Comparison of ENCODE assay signal across 18 cellular contexts in genomic region chr17:81086789-81087551, GRCh38. TPM values are rescaled to one million over a fixed set of nuclear protein-coding genes. Genes with fewer than 3 reads are reported as not detected.
DNase-seq lines count a peak whose midpoint lies in the region; ATAC-seq, FAIRE-seq and TF ChIP-seq lines count a peak whose summit lies in the region.
"Had no signal": no experiment of that assay in that cellular context is flagged by ENCODE, and none has a peak within 500 bp of the region (broad histone marks: within the 10 kb centered on the region; RNA-seq: fewer than 3 reads in every experiment).

No MANE protein-coding gene starts in this region.

- POLR2A ChIA-PET in PC-3 (lab: Charles Lee; ENCODE audit: unreplicated experiment) = no interaction called here
- POLR2A ChIA-PET in CD4-positive, alpha-beta T cell (lab: Charles Lee) = no interaction called here

- H3K27ac ChIP-seq in PC-3 (ENCODE audit: low read length) (no peak overlapping the region), dorsolateral prefrontal cortex (peak overlapping the region in 48 of 59 donors; percentile 7 to 86 (median 60)), neuronal stem cell (replicated peaks; ENCODE audit: low read length) (no peak overlapping the region), kidney (ENCODE audit: low read depth in 2 of 2, low read length in 2 of 2) (no peak overlapping the region)
- H3K27ac ChIP-seq in CD4-positive, alpha-beta T cell (ENCODE audit: low read depth, low read length) = no peak overlapping the region
- H3K27ac ChIP-seq: neutrophil, testis had no signal

- H2BK12ac ChIP-seq in neuronal stem cell (ENCODE audit: low read length) = peak overlapping the region; percentile 73

- peak overlapping the region; percentile 77 for H3K23ac ChIP-seq in neuronal stem cell (ENCODE audit: low read depth, low read length, poor library complexity)

- no peaks in the 10 kb centered on the region for H3K9me3 ChIP-seq in PC-3 (ENCODE audit: low read length)
- no peaks in the 10 kb centered on the region for H3K9me3 ChIP-seq in neuronal stem cell (replicated peaks in 1 of 2; ENCODE audit: control insufficient read depth in 2 of 2, insufficient read depth in 1 of 2, low read depth in 1 of 2, low read length in 2 of 2)
- H3K9me3 ChIP-seq in CD4-positive, alpha-beta T cell (ENCODE audit: control insufficient read depth, low read length) = no peaks in the 10 kb centered on the region
- H3K9me3 ChIP-seq in kidney (ENCODE audit: control insufficient read depth in 1 of 2, low read length in 2 of 2) = no peaks in the 10 kb centered on the region
- H3K9me3 ChIP-seq: neutrophil, testis had no signal

- no peak overlapping the region for H2BK15ac ChIP-seq in neuronal stem cell (ENCODE audit: low read length)

- peak overlapping the region; percentile 9 for H3K18ac ChIP-seq in neuronal stem cell (ENCODE audit: low read length)

- intact Hi-C loops in PC-3 (cut with micrococcal nuclease) = no loop called here
- intact Hi-C loops in dorsolateral prefrontal cortex (cut with DNase I) = no loop called here
- intact Hi-C loops in CD4-positive, alpha-beta T cell (cut with DNase I, micrococcal nuclease) = loop anchor here in 1 of 2 experiments (5.0 kb wide), 1 partner anchor 40 kb away; no protein-coding TSS in a partner anchor
- intact Hi-C loops in kidney (cut with DNase I) = no loop called here

- no peak for TF ChIP-seq CTCF in PC-3 (conservative IDR thresholded peaks at IDR 0.05; ENCODE audit: low read depth, low read length)
- no peak for TF ChIP-seq CTCF in dorsolateral prefrontal cortex (IDR thresholded peaks at IDR 0.05 in 54 of 56, conservative IDR thresholded peaks at IDR 0.05 in 2 of 56; ENCODE audit: low read depth in 1 of 56, partially characterized antibody in 56 of 56)
- TF ChIP-seq CTCF in CD4-positive, alpha-beta T cell (IDR thresholded peaks at IDR 0.05) = no peak
- no peak for TF ChIP-seq CTCF in kidney (IDR thresholded peaks at IDR 0.05; ENCODE audit: borderline replicate concordance, extremely low read depth, insufficient read depth)

- no peaks in the 10 kb centered on the region for H3K27me3 Mint-ChIP-seq in CD4-positive, alpha-beta T cell
- peaks cover under 1% of the 10 kb centered on the region for H3K27me3 Mint-ChIP-seq in stimulated activated memory B cell treated with anti-CD40 and anti-IgM and Interleukin-4, amounts not matched to agents 10 μg/mL and 1 μg/mL and 100 μg/mL, for 72 hours

- H3K4me3 Mint-ChIP-seq in CD4-positive, alpha-beta T cell = no peak overlapping the region
- no peak overlapping the region for H3K4me3 Mint-ChIP-seq in stimulated activated memory B cell treated with anti-CD40 and anti-IgM and Interleukin-4, amounts not matched to agents 10 μg/mL and 1 μg/mL and 100 μg/mL, for 72 hours

- no peaks in the 10 kb centered on the region for H3K4me1 Mint-ChIP-seq in CD4-positive, alpha-beta T cell (ENCODE audit: low read depth)
- peaks cover 13% of the 10 kb centered on the region for H3K4me1 Mint-ChIP-seq in stimulated activated memory B cell treated with anti-CD40 and anti-IgM and Interleukin-4, amounts not matched to agents 10 μg/mL and 1 μg/mL and 100 μg/mL, for 72 hours

- no peak overlapping the region for H2AFZ ChIP-seq in PC-3 (ENCODE audit: low read length)
- no peak overlapping the region for H2AFZ ChIP-seq in neuronal stem cell (ENCODE audit: low read length)

- H3K27me3 ChIP-seq in PC-3 (ENCODE audit: low read length) (no peaks in the 10 kb centered on the region), dorsolateral prefrontal cortex (no peaks in the 10 kb centered on the region), neuronal stem cell (ENCODE audit: control insufficient read depth in 3 of 3, insufficient read depth in 3 of 3, low read depth in 1 of 3, low read length in 3 of 3) (no peaks in the 10 kb centered on the region)
- H3K27me3 ChIP-seq in CD4-positive, alpha-beta T cell (ENCODE audit: control insufficient read depth, insufficient read depth, low read length) = no peaks in the 10 kb centered on the region
- H3K27me3 ChIP-seq: neutrophil, testis had no signal

- ATAC-seq in PC-3 = peak; percentile 46
- no peak for ATAC-seq in CD4-positive, alpha-beta T cell (ENCODE audit: poor library complexity)
- ATAC-seq in stimulated activated memory B cell treated with anti-CD40 and anti-IgM and Interleukin-4, amounts not matched to agents 10 μg/mL and 1 μg/mL and 100 μg/mL, for 72 hours = no peak
- ATAC-seq in HG03025 (IDR thresholded peaks at IDR 0.05; ENCODE audit: low FRiP score, unreplicated experiment) = no peak
- ATAC-seq: activated CD4-positive, CD25-positive, alpha-beta regulatory T cell treated with anti-CD3 and anti-CD28 coated beads, Interleukin-2, amount 50 U/mL, for 24 hours; left ventricle myocardium superior had no signal

- no peaks in the 10 kb centered on the region for H3K36me3 Mint-ChIP-seq in CD4-positive, alpha-beta T cell (ENCODE audit: low read depth)
- H3K36me3 Mint-ChIP-seq in stimulated activated memory B cell treated with anti-CD40 and anti-IgM and Interleukin-4, amounts not matched to agents 10 μg/mL and 1 μg/mL and 100 μg/mL, for 72 hours = peaks cover 7% of the 10 kb centered on the region

- peak overlapping the region; percentile 65 for H3K14ac ChIP-seq in neuronal stem cell (ENCODE audit: low read length)

- peaks cover 15% of the 10 kb centered on the region; the same call in 1 of the 2 replicates for H3K36me3 ChIP-seq in PC-3 (ENCODE audit: low read depth, low read length)
- H3K36me3 ChIP-seq in neuronal stem cell (replicated peaks in 1 of 2; ENCODE audit: control insufficient read depth in 2 of 2, insufficient read depth in 2 of 2, low read length in 2 of 2) = peaks cover 27 to 57% of the 10 kb centered on the region in 2 donors
- H3K36me3 ChIP-seq in kidney (ENCODE audit: control insufficient read depth in 1 of 2, insufficient read depth in 2 of 2, low read length in 2 of 2) = peaks cover 6 to 34% of the 10 kb centered on the region in 2 donors
- H3K36me3 ChIP-seq: neutrophil had no signal

- H3K79me1 ChIP-seq in neuronal stem cell (ENCODE audit: low read depth, low read length) = peaks cover 14% of the 10 kb centered on the region

- H3K4me2 ChIP-seq in PC-3 (ENCODE audit: low read length) (no peak overlapping the region), neuronal stem cell (ENCODE audit: insufficient read depth, low read length, poor library complexity, severe bottlenecking) (no peak overlapping the region)

- H2AK5ac ChIP-seq in neuronal stem cell (ENCODE audit: low read depth, low read length) = no peak overlapping the region

- H2BK5ac ChIP-seq in neuronal stem cell (ENCODE audit: low read length) = no peak overlapping the region

- H3K4ac ChIP-seq in neuronal stem cell (ENCODE audit: low read length) = no peak overlapping the region

- no peak overlapping the region for H2BK120ac ChIP-seq in neuronal stem cell (ENCODE audit: low read depth, low read length)

- H3K9me2 ChIP-seq in PC-3 (replicated peaks; ENCODE audit: low read length) = no peaks in the 10 kb centered on the region

- no peak for FAIRE-seq in kidney (lab: Jason Lieb, UNC)

- no peaks in the 10 kb centered on the region for H3K4me1 ChIP-seq in PC-3 (ENCODE audit: insufficient read depth, low read length)
- peaks cover 0 to 16% of the 10 kb centered on the region in 2 donors for H3K4me1 ChIP-seq in neuronal stem cell (ENCODE audit: control insufficient read depth in 2 of 2, insufficient read depth in 1 of 2, low read depth in 1 of 2, low read length in 2 of 2)
- H3K4me1 ChIP-seq in kidney (ENCODE audit: control insufficient read depth in 1 of 2, insufficient read depth in 1 of 2, low read depth in 1 of 2, low read length in 2 of 2) = peaks cover 19 to 22% of the 10 kb centered on the region in 2 donors
- H3K4me1 ChIP-seq: testis had no signal

- WGBS in neuronal stem cell (ENCODE audit: extremely low coverage in 2 of 2, insufficient read length in 2 of 2, insufficient replicate concordance in 1 of 2), 2 donors = no CpG with 5 or more reads among the region's 32 CpGs

- no peaks in the 10 kb centered on the region for H4K20me1 ChIP-seq in PC-3 (ENCODE audit: low read length)

- CTCF ChIA-PET in PC-3 (lab: Charles Lee) = no interaction called here
- CTCF ChIA-PET in CD4-positive, alpha-beta T cell (lab: Charles Lee) = interaction anchor here (2.0 kb wide), 1 partner anchor 15 kb away, joined by 8 read pairs; no protein-coding TSS in a partner anchor

- no peak overlapping the region for H4K8ac ChIP-seq in neuronal stem cell (ENCODE audit: low read depth, low read length)

- H3K27ac Mint-ChIP-seq in CD4-positive, alpha-beta T cell = no peak overlapping the region
- H3K27ac Mint-ChIP-seq in stimulated activated memory B cell treated with anti-CD40 and anti-IgM and Interleukin-4, amounts not matched to agents 10 μg/mL and 1 μg/mL and 100 μg/mL, for 72 hours = no peak overlapping the region

- H3K4me3 ChIP-seq in PC-3 (ENCODE audit: low read length) (no peak overlapping the region), dorsolateral prefrontal cortex (no peak overlapping the region), neuronal stem cell (ENCODE audit: low read length in 2 of 2) (no peak overlapping the region), kidney (ENCODE audit: low read length in 2 of 2) (no peak overlapping the region)
- H3K4me3 ChIP-seq: testis had no signal

- H4K91ac ChIP-seq in neuronal stem cell (ENCODE audit: low read depth, low read length, poor library complexity) = no peak overlapping the region

- H3K79me2 ChIP-seq in PC-3 (ENCODE audit: low read length) = no peaks in the 10 kb centered on the region

- H3F3A ChIP-seq in PC-3 (ENCODE audit: low read length, unreplicated experiment) = no peaks in the 10 kb centered on the region

- H3K9ac ChIP-seq in PC-3 (ENCODE audit: low read length) = no peak overlapping the region
- H3K9ac ChIP-seq in neuronal stem cell (ENCODE audit: low read depth, low read length, poor library complexity) = no peak overlapping the region
- H3K9ac ChIP-seq in kidney (ENCODE audit: low read length in 2 of 2) = no peak overlapping the region

- no TSS peak for BruUV-seq in PC-3 (replicated peaks; lab: Mats Ljungman, UMichigan)

- peak; percentile 16 for DNase-seq in COLO668 (lab: John Stamatoyannopoulos, UW; ENCODE audit: unreplicated experiment)
- no peak for DNase-seq in PC-3
- DNase-seq in dorsolateral prefrontal cortex = no peak
- DNase-seq in neuronal stem cell (ENCODE audit: low spot score) = no peak
- no peak for DNase-seq in CD4-positive, alpha-beta T cell
- DNase-seq in kidney = no peak
- DNase-seq: glutamatergic neuron; left ventricle myocardium superior; NCI-H1092 treated with DMSO at 0.1 percent for 48 hours; OCI-M1; stimulated activated CD4-positive, alpha-beta T cell treated with anti-CD3 and anti-CD28 coated beads, Interleukin-12 subunit alpha, Interleukin-12 subunit beta, amount 100 ng/mL, for 4 hours; stimulated activated CD8-positive, alpha-beta memory T cell treated with anti-CD3 and anti-CD28 coated beads, Interleukin-4, amount 100 ng/mL, for 48 hours; T-helper 9 cell; testis had no signal

- H3K9me3 Mint-ChIP-seq in CD4-positive, alpha-beta T cell = no peaks in the 10 kb centered on the region
- H3K9me3 Mint-ChIP-seq in stimulated activated memory B cell treated with anti-CD40 and anti-IgM and Interleukin-4, amounts not matched to agents 10 μg/mL and 1 μg/mL and 100 μg/mL, for 72 hours = no peaks in the 10 kb centered on the region

RNA-seq across cellular contexts. Expression of gene BAIAP2, which starts 52.0 kb away (rescaled TPM):
- total RNA-seq in PC-3 (2014; rRNA removed) = 50.9 and 56.9 TPM in 2 replicates
- total RNA-seq in dorsolateral prefrontal cortex = 100 to 1,000 TPM; 104 to 353 (median 235) TPM
- 30.9 TPM for polyA plus RNA-seq in neuronal stem cell (2013, experiment 1 of 2)
- 31.6 TPM for polyA plus RNA-seq in neuronal stem cell (2013, experiment 2 of 2)
- 1 to 10 TPM; 4.2 to 4.9 TPM for total RNA-seq in CD4-positive, alpha-beta T cell
- total RNA-seq in kidney = 45.8 TPM
- 44.5 TPM for polyA plus RNA-seq in kidney (ENCODE audit: insufficient read depth, low read depth, low replicate concordance)

Comparison
In these comparisons a context has a peak if more than half of its experiments do, and no peak if none do; other contexts are left out.
1. H3K27ac ChIP-seq: peak in dorsolateral prefrontal cortex (48 of 59); none in PC-3 (single experiment), neuronal stem cell (single experiment), CD4-positive, alpha-beta T cell (single experiment) and kidney (0 of 2).